8 cellular contexts compared by ENCODE assay signal in genomic region chr2:39437522-39438296, GRCh38. TPM values are rescaled to one million over a fixed set of nuclear protein-coding genes. Genes with fewer than 3 reads are reported as not detected.
DNase-seq lines count a peak whose midpoint lies in the region; ATAC-seq and TF ChIP-seq lines count a peak whose summit lies in the region.

No MANE protein-coding gene starts in this region.

- no peaks in the 10 kb centered on the region for H3K27me3 ChIP-seq in CD8-positive, alpha-beta memory T cell (ENCODE audit: insufficient read depth, low read length, poor library complexity, severe bottlenecking)
- no peaks in the 10 kb centered on the region for H3K27me3 ChIP-seq in heart left ventricle

- ATAC-seq in GM19395 (IDR thresholded peaks at IDR 0.05; ENCODE audit: unreplicated experiment), result peak; percentile 43
- ATAC-seq in HG03460 (IDR thresholded peaks at IDR 0.05; ENCODE audit: unreplicated experiment), result peak; percentile 42
- peak in 3 of 4 donors; percentile 31 to 44 (median 40) for ATAC-seq in heart left ventricle

- TF ChIP-seq POLR2A in heart left ventricle (IDR thresholded peaks at IDR 0.05), result no peak

- DNase-seq in CD8-positive, alpha-beta memory T cell, result peak in 4 of 5 donors; percentile 16 to 64 (median 46)
- DNase-seq in RKO (ENCODE audit: low spot score) (peak; percentile 55), heart left ventricle (peak; percentile 35 to 67 (median 40)), posterior vena cava (ENCODE audit: low spot score) (peak; percentile 82), SKM-1 treated with dmso at 0.1 percent for 144 hours (lab: John Stamatoyannopoulos, UW; ENCODE audit: unreplicated experiment) (no peak)

- no peaks in the 10 kb centered on the region for H3K36me3 ChIP-seq in CD8-positive, alpha-beta memory T cell (ENCODE audit: insufficient read depth, low read length)
- H3K36me3 ChIP-seq in heart left ventricle, result no peaks in the 10 kb centered on the region

- peak overlapping the region; percentile 85 to 95 (median 89) for H3K4me3 Mint-ChIP-seq in CD8-positive, alpha-beta memory T cell
- H3K4me3 Mint-ChIP-seq in activated naive CD8-positive, alpha-beta T cell, result peak overlapping the region; percentile 84

- peaks cover 4 to 11% (median 6%) of the 10 kb centered on the region in 3 donors for H3K36me3 Mint-ChIP-seq in CD8-positive, alpha-beta memory T cell
- H3K36me3 Mint-ChIP-seq in activated naive CD8-positive, alpha-beta T cell, result peaks cover 5% of the 10 kb centered on the region

- intact Hi-C loops in heart left ventricle (cut with DNase I) (loop anchor here in 8 of 10 donors (2.0 to 10.0 kb wide), 10 partner anchors 35 to 260 kb away; no protein-coding TSS in a partner anchor), posterior vena cava (cut with DNase I) (loop anchor here in 1 of 2 donors (5.0 kb wide), 1 partner anchor 75 kb away; no protein-coding TSS in a partner anchor)

- H3K9me3 Mint-ChIP-seq in CD8-positive, alpha-beta memory T cell, result peaks cover 0 to 4% (median 4%) of the 10 kb centered on the region in 5 donors
- H3K9me3 Mint-ChIP-seq in activated naive CD8-positive, alpha-beta T cell (ENCODE audit: low read depth), result peaks cover 6% of the 10 kb centered on the region

- H3K4me1 ChIP-seq in CD8-positive, alpha-beta memory T cell (ENCODE audit: insufficient read depth, low read length), result peaks cover 36% of the 10 kb centered on the region
- peaks cover 3 to 58% (median 39%) of the 10 kb centered on the region in 12 donors for H3K4me1 ChIP-seq in heart left ventricle

- POLR2A ChIA-PET in CD8-positive, alpha-beta memory T cell (lab: Charles Lee), result no interaction called here

- 1 to 3% (median 2%) methylated on average over 28 of the region's 28 CpGs for WGBS in heart left ventricle, 4 donors

- peak overlapping the region; percentile 29 to 81 (median 78) for H3K27ac Mint-ChIP-seq in CD8-positive, alpha-beta memory T cell
- peak overlapping the region; percentile 79 for H3K27ac Mint-ChIP-seq in activated naive CD8-positive, alpha-beta T cell

- no peaks in the 10 kb centered on the region for H3K9me3 ChIP-seq in CD8-positive, alpha-beta memory T cell (ENCODE audit: low read length)
- peaks cover 0 to 6% (median 0%) of the 10 kb centered on the region in 12 donors for H3K9me3 ChIP-seq in heart left ventricle

- peaks cover 39 to 52% (median 43%) of the 10 kb centered on the region in 3 donors for H3K4me1 Mint-ChIP-seq in CD8-positive, alpha-beta memory T cell
- H3K4me1 Mint-ChIP-seq in activated naive CD8-positive, alpha-beta T cell (ENCODE audit: low read depth), result peaks cover 51% of the 10 kb centered on the region

- H3K27me3 Mint-ChIP-seq in CD8-positive, alpha-beta memory T cell, result no peaks in the 10 kb centered on the region
- no peaks in the 10 kb centered on the region for H3K27me3 Mint-ChIP-seq in activated naive CD8-positive, alpha-beta T cell

- CTCF ChIA-PET in CD8-positive, alpha-beta memory T cell (lab: Charles Lee), result interaction anchor here (0.7 to 1.5 kb wide), 5 partner anchors 9 to 58 kb away, joined by 3 to 4 read pairs (median 3); no protein-coding TSS in a partner anchor

- peak overlapping the region; percentile 85 for H3K4me3 ChIP-seq in CD8-positive, alpha-beta memory T cell (ENCODE audit: low read length)
- peak overlapping the region; percentile 71 to 96 (median 88) for H3K4me3 ChIP-seq in heart left ventricle

- H3K27ac ChIP-seq in CD8-positive, alpha-beta memory T cell (ENCODE audit: low read depth, low read length), result peak overlapping the region; percentile 68
- H3K27ac ChIP-seq in heart left ventricle, result peak overlapping the region; percentile 90 to 99 (median 97)

- TF ChIP-seq CTCF in heart left ventricle (IDR thresholded peaks at IDR 0.05), result no peak

RNA-seq across cellular contexts. Expression of gene MAP4K3, which starts 0.6 kb away (rescaled TPM):
- total RNA-seq in CD8-positive, alpha-beta memory T cell, result 1 to 10 TPM; 7.0 to 8.2 TPM
- polyA plus RNA-seq in CD8-positive, alpha-beta memory T cell, result 2.7 TPM
- 10 to 100 TPM; 26.2 to 45.4 (median 33.7) TPM for total RNA-seq in heart left ventricle
- 10 to 100 TPM; 14.5 to 20.3 TPM for polyA plus RNA-seq in heart left ventricle
- total RNA-seq in posterior vena cava, result 10 to 100 TPM; 24.7 to 47.4 TPM
